ENCODE assay signal across 8 cellular contexts in genomic region chr16:87950765-87951549, GRCh38. TPM values are rescaled to one million over a fixed set of nuclear protein-coding genes. Genes with fewer than 3 reads are reported as not detected.
DNase-seq lines count a peak whose midpoint lies in the region; ATAC-seq, FAIRE-seq and TF ChIP-seq lines count a peak whose summit lies in the region.

TSS of gene BANP (plus strand) at chr16:87951434. CDS start at chr16:87975116, 23,682 bp downstream.

- TF ChIP-seq CTCF in BJ (IDR thresholded peaks at IDR 0.05; ENCODE audit: insufficient read depth, low read depth, low read length): peak; percentile 43
- peak; percentile 45 for TF ChIP-seq CTCF in chondrocyte (IDR thresholded peaks at IDR 0.05)
- TF ChIP-seq CTCF in kidney (IDR thresholded peaks at IDR 0.05; ENCODE audit: borderline replicate concordance, extremely low read depth, insufficient read depth): peak; percentile 15

- H3K4me1 Mint-ChIP-seq in chondrocyte (ENCODE audit: low read depth): peaks cover 37% of the 10 kb centered on the region

- DNase-seq in BJ (ENCODE audit: low read depth): peak; percentile 87
- DNase-seq in GM19238 (ENCODE audit: insufficient read length, low spot score): peak; percentile 99
- DNase-seq in NCI-H510A treated with DMSO at 0.1 percent for 48 hours (lab: John Stamatoyannopoulos, UW): peak; percentile 88
- DNase-seq in activated CD4-positive, alpha-beta T cell treated with anti-CD3 and anti-CD28 coated beads for 24 hours (ENCODE audit: low read depth in 2 of 2): peak; percentile 91 to 94
- DNase-seq in chondrocyte (ENCODE audit: low spot score): peak; percentile 99
- DNase-seq in kidney: peak; percentile 99
- DNase-seq in stimulated activated CD4-positive, alpha-beta T cell treated with anti-CD3 and anti-CD28 coated beads, Interleukin-15, amount 100 ng/mL, for 24 hours: peak; percentile 98

- H3K27me3 Mint-ChIP-seq in chondrocyte (ENCODE audit: low read depth): no peaks in the 10 kb centered on the region

- CTCF ChIA-PET in BJ (lab: Yijun Ruan, JAX): interaction anchor here (0.6 to 1.6 kb wide), 3 partner anchors 10 to 79 kb away, joined by 3 to 4 read pairs (median 4); no protein-coding TSS in a partner anchor

- H3K4me3 Mint-ChIP-seq in chondrocyte (ENCODE audit: unreplicated experiment): peak within 1 kb of the TSS; percentile 98

- no peak for FAIRE-seq in kidney (lab: Jason Lieb, UNC)

- peak within 1 kb of the TSS; percentile 99 for H3K27ac ChIP-seq in kidney (ENCODE audit: low read depth in 2 of 2, low read length in 2 of 2)

- no peaks in the 10 kb centered on the region for H3K9me3 ChIP-seq in kidney (ENCODE audit: control insufficient read depth in 1 of 2, low read length in 2 of 2)

- peaks cover 7% of the 10 kb centered on the region for H3K36me3 Mint-ChIP-seq in chondrocyte (ENCODE audit: low read depth)

- no peaks in the 10 kb centered on the region for H3K9me3 Mint-ChIP-seq in chondrocyte (ENCODE audit: low read depth)

- H3K27me3 ChIP-seq in BJ (ENCODE audit: control insufficient read depth, insufficient read depth, low read length): no peaks in the 10 kb centered on the region

- ATAC-seq in HG03442 (IDR thresholded peaks at IDR 0.05; ENCODE audit: unreplicated experiment): peak; percentile 84

- POLR2A ChIA-PET in BJ (lab: Charles Lee): no interaction called here

- H3K27ac Mint-ChIP-seq in chondrocyte (ENCODE audit: unreplicated experiment): peak within 1 kb of the TSS; percentile 99

- peaks cover 3% of the 10 kb centered on the region for H3K36me3 ChIP-seq in BJ (ENCODE audit: control insufficient read depth, insufficient read depth, low read length)
- no peaks in the 10 kb centered on the region for H3K36me3 ChIP-seq in kidney (ENCODE audit: control insufficient read depth in 1 of 2, insufficient read depth in 2 of 2, low read length in 2 of 2)

- peak within 1 kb of the TSS; percentile 91 to 95 for H3K9ac ChIP-seq in kidney (ENCODE audit: low read length in 2 of 2)

- H3K4me1 ChIP-seq in kidney (ENCODE audit: control insufficient read depth in 1 of 2, insufficient read depth in 1 of 2, low read depth in 1 of 2, low read length in 2 of 2): peaks cover 39 to 42% of the 10 kb centered on the region in 2 donors

- H3K4me3 ChIP-seq in BJ (ENCODE audit: low read depth, low read length) (peak within 1 kb of the TSS; percentile 91), kidney (ENCODE audit: low read length in 2 of 2) (peak within 1 kb of the TSS; percentile 91 to 94)

- intact Hi-C loops in kidney (cut with DNase I): no loop called here

RNA-seq across cellular contexts. Expression of gene BANP, which starts in this region (rescaled TPM):
- 11.4 and 16.5 TPM in 2 replicates for polyA plus RNA-seq in BJ (2011; rRNA removed)
- 22.2 and 24.1 TPM in 2 replicates for polyA minus RNA-seq in BJ (2011; rRNA and poly(A)+ RNA removed)
- total RNA-seq in chondrocyte: 15.0 to 19.3 TPM (median 16.7 TPM) in 3 replicates
- total RNA-seq in kidney: 26.3 TPM
- 12.4 TPM for polyA plus RNA-seq in kidney (ENCODE audit: insufficient read depth, low read depth, low replicate concordance)

Comparison
In these comparisons a context has a peak if more than half of its experiments do, and no peak if none do; other contexts are left out.
1. Peak in every context shown above with its lines: DNase-seq, ATAC-seq, H3K4me3 ChIP-seq and H3K27ac ChIP-seq.